In the genomic region with DNA sequence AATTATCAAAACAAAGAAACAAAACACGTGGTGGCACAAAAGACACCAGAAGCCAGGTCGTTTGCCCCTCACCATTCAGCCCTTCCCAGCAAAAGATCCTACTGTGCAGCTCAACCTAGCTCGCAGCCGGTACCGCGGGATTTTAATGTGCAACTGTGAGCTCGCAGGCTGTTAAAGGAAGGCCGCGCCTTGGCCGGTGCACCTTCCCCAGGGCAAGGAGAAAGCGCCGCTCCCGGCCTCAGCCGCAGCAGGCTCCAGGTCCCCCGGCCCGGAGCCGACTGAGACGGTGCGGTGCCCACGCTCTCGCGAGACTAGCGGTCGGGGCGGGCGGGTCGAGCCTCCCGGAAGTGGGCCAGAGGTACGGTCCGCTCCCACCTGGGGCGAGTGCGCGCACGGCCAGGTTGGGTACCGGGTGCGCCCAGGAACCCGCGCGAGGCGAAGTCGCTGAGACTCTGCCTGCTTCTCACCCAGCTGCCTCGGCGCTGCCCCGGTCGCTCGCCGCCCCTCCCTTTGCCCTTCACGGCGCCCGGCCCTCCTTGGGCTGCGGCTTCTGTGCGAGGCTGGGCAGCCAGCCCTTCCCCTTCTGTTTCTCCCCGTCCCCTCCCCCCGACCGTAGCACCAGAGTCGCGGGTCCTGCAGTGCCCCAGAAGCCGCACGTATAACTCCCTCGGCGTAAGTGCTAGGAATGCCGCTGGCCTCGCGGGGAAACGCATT, we compare ENCODE assay signal across 9 cellular contexts. TPM values are rescaled to one million over a fixed set of nuclear protein-coding genes. Genes with fewer than 3 reads are reported as not detected.
DNase-seq lines count a peak whose midpoint lies in the region; ATAC-seq, FAIRE-seq and TF ChIP-seq lines count a peak whose summit lies in the region.
"Had no signal": no experiment of that assay in that cellular context is flagged by ENCODE, and none has a peak within 500 bp of the region (broad histone marks: within the 10 kb centered on the region; RNA-seq: fewer than 3 reads in every experiment).

A gene (plus strand): TSS at position 618 of the 714 bp plus-strand sequence. CDS start 682 bp downstream, outside the sequence.

- 0% methylated on average over 65 of the region's 65 CpGs for WGBS in ectodermal cell, 2 experiments

- H3K4me1 ChIP-seq in BLaER1 (peaks cover 13% of the 10 kb centered on the region), ectodermal cell (ENCODE audit: control insufficient read depth, insufficient read depth, low read length) (peaks cover 3% of the 10 kb centered on the region), lower lobe of right lung (peaks cover 31% of the 10 kb centered on the region)

- H3K27ac Mint-ChIP-seq in activated CD4-positive, alpha-beta memory T cell treated with anti-CD3 and anti-CD28 coated beads, Interleukin-2, amount 10 ng/mL, durations not matched to agents 7 days and 5 days: peak within 1 kb of the TSS; percentile 75

- FAIRE-seq in GM19239 (lab: Jason Lieb, UNC): peak; percentile 86
- FAIRE-seq: islet of Langerhans had no signal

- peak within 1 kb of the TSS; percentile 78 for H3K4me3 ChIP-seq in BLaER1
- peak within 1 kb of the TSS; percentile 71 for H3K4me3 ChIP-seq in ectodermal cell (ENCODE audit: insufficient read depth, low read depth, low read length)
- H3K4me3 ChIP-seq in lower lobe of right lung: peak within 1 kb of the TSS; percentile 91

- H3K27me3 ChIP-seq in BLaER1 (peaks cover 8% of the 10 kb centered on the region; the same call in 1 of the 2 replicates), ectodermal cell (ENCODE audit: control insufficient read depth, insufficient read depth, low read length, poor library complexity, severe bottlenecking) (no peaks in the 10 kb centered on the region), lower lobe of right lung (ENCODE audit: low read depth) (no peaks in the 10 kb centered on the region)

- no peaks in the 10 kb centered on the region for H3K9me3 Mint-ChIP-seq in activated CD4-positive, alpha-beta memory T cell treated with anti-CD3 and anti-CD28 coated beads, Interleukin-2, amount 10 ng/mL, durations not matched to agents 7 days and 5 days

- peak within 1 kb of the TSS; percentile 85 for H3K4me2 ChIP-seq in BLaER1

- H3K27me3 Mint-ChIP-seq in activated CD4-positive, alpha-beta memory T cell treated with anti-CD3 and anti-CD28 coated beads, Interleukin-2, amount 10 ng/mL, durations not matched to agents 7 days and 5 days: no peaks in the 10 kb centered on the region

- H3K4me3 Mint-ChIP-seq in activated CD4-positive, alpha-beta memory T cell treated with anti-CD3 and anti-CD28 coated beads, Interleukin-2, amount 10 ng/mL, durations not matched to agents 7 days and 5 days: peak within 1 kb of the TSS; percentile 85

- intact Hi-C loops in lower lobe of right lung (cut with DNase I): no loop called here

- peak within 1 kb of the TSS; percentile 79 for H3K9ac ChIP-seq in BLaER1

- ATAC-seq in HG03442 (IDR thresholded peaks at IDR 0.05; ENCODE audit: unreplicated experiment): peak; percentile 98
- ATAC-seq in lower lobe of right lung: peak; percentile 99

- DNase-seq in GM19239 (ENCODE audit: insufficient read length, low spot score) (peak; percentile 82), NCI-H748 treated with DMSO at 0.1 percent for 48 hours (lab: John Stamatoyannopoulos, UW) (peak; percentile 61), lower lobe of right lung (peak; percentile 92)
- DNase-seq in activated CD4-positive, alpha-beta memory T cell treated with anti-CD3 and anti-CD28 coated beads, Interleukin-2, amount 10 ng/mL, durations not matched to agents 7 days and 5 days: peak; percentile 88
- peak; percentile 74 to 82 (median 80) for DNase-seq in stimulated activated CD4-positive, alpha-beta T cell treated with anti-CD3 and anti-CD28 coated beads, TNF-alpha, amount 100 ng/mL, for 4 hours (ENCODE audit: low read depth in 3 of 3)

- H3K36me3 Mint-ChIP-seq in activated CD4-positive, alpha-beta memory T cell treated with anti-CD3 and anti-CD28 coated beads, Interleukin-2, amount 10 ng/mL, durations not matched to agents 7 days and 5 days (ENCODE audit: low read depth): peaks cover 14% of the 10 kb centered on the region

- TF ChIP-seq CTCF in lower lobe of right lung (IDR thresholded peaks at IDR 0.05): no peak

- H3K36me3 ChIP-seq in BLaER1 (0 out of 2 replicates have a peak, but pooled peaks cover 6% of the 10 kb centered on the region), ectodermal cell (ENCODE audit: control insufficient read depth, insufficient read depth, low read length) (no peaks in the 10 kb centered on the region), lower lobe of right lung (peaks cover 12% of the 10 kb centered on the region)

- H3K9me3 ChIP-seq in BLaER1: no peaks in the 10 kb centered on the region
- no peaks in the 10 kb centered on the region for H3K9me3 ChIP-seq in ectodermal cell (ENCODE audit: control insufficient read depth, low read length)
- no peaks in the 10 kb centered on the region for H3K9me3 ChIP-seq in lower lobe of right lung

- POLR2A ChIA-PET in activated CD4-positive, alpha-beta memory T cell treated with anti-CD3 and anti-CD28 coated beads, Interleukin-2, amount 10 ng/mL, durations not matched to agents 7 days and 5 days (lab: Charles Lee): interaction anchor here (0.7 to 2.3 kb wide), 8 partner anchors 28 to 416 kb away, joined by 3 to 11 read pairs (median 4); a partner anchor contains a TSS

- CTCF ChIA-PET in activated CD4-positive, alpha-beta memory T cell treated with anti-CD3 and anti-CD28 coated beads, Interleukin-2, amount 10 ng/mL, durations not matched to agents 7 days and 5 days (lab: Charles Lee): no interaction called here

- H3K27ac ChIP-seq in BLaER1 (peak within 1 kb of the TSS; percentile 81), ectodermal cell (ENCODE audit: insufficient read depth, low read depth, low read length, poor library complexity, severe bottlenecking) (peak within 1 kb of the TSS; percentile 22), lower lobe of right lung (peak within 1 kb of the TSS; percentile 89)

- H3K4me1 Mint-ChIP-seq in activated CD4-positive, alpha-beta memory T cell treated with anti-CD3 and anti-CD28 coated beads, Interleukin-2, amount 10 ng/mL, durations not matched to agents 7 days and 5 days: peaks cover 24% of the 10 kb centered on the region

- H4K20me1 ChIP-seq in BLaER1: no peaks in the 10 kb centered on the region

RNA-seq across cellular contexts. Expression of the gene that starts here (rescaled TPM):
- 10 to 100 TPM; 13.0 to 13.9 TPM for total RNA-seq in activated CD4-positive, alpha-beta memory T cell treated with anti-CD3 and anti-CD28 coated beads, Interleukin-2, amount 10 ng/mL, durations not matched to agents 7 days and 5 days
- 13.1 TPM for polyA plus RNA-seq in ectodermal cell (2013, experiment 1 of 4)
- polyA plus RNA-seq in ectodermal cell (2013, experiment 2 of 4): 16.2 TPM
- 10.6 TPM for polyA plus RNA-seq in ectodermal cell (2013, experiment 3 of 4)
- polyA plus RNA-seq in ectodermal cell (2013, experiment 4 of 4): 12.8 TPM
- 14.6 TPM for total RNA-seq in lower lobe of right lung

Comparison
In these comparisons a context has a peak if more than half of its experiments do, and no peak if none do; other contexts are left out.
1. Peak in every context shown above with its lines: DNase-seq, ATAC-seq, H3K4me3 ChIP-seq and H3K27ac ChIP-seq.
2. H3K27ac ChIP-seq: peak in every context shown above with its lines; median percentile 89 in lower lobe of right lung; 81 in BLaER1; 22 in ectodermal cell.